35 cellular contexts compared by ENCODE assay signal in genomic region chr3:99475229-99475628, GRCh38.
"Had no signal": no experiment of that assay in that cellular context is flagged by ENCODE, and none has a peak within 500 bp of the region (broad histone marks: within the 10 kb centered on the region; RNA-seq: fewer than 3 reads in every experiment).

No MANE protein-coding gene starts in this region.

- H3K36me3 ChIP-seq: breast epithelium, left ventricle myocardium inferior, ovary, prostate gland, uterus had no signal

- H3K36me3 Mint-ChIP-seq: activated naive CD4-positive, alpha-beta T cell treated with anti-CD3 and anti-CD28 coated beads, Interleukin-2, amount 10 ng/mL, durations not matched to agents 7 days and 5 days; activated naive CD8-positive, alpha-beta T cell treated with anti-CD3 and anti-CD28 coated beads, Interleukin-2, amount 10 ng/mL, durations not matched to agents 7 days and 5 days; immature natural killer cell; natural killer cell treated with Interleukin-12 subunit alpha and Interleukin-12 subunit beta and Interleukin-15 and Interleukin-18, amount 100 ng/mL, for 72 hours; stimulated activated memory B cell treated with anti-CD40 and anti-IgM and Interleukin-4, amounts not matched to agents 10 μg/mL and 1 μg/mL and 100 μg/mL, for 72 hours; type B pancreatic cell had no signal

- H3K4me1 Mint-ChIP-seq: activated naive CD4-positive, alpha-beta T cell treated with anti-CD3 and anti-CD28 coated beads, Interleukin-2, amount 10 ng/mL, durations not matched to agents 7 days and 5 days; activated naive CD8-positive, alpha-beta T cell treated with anti-CD3 and anti-CD28 coated beads, Interleukin-2, amount 10 ng/mL, durations not matched to agents 7 days and 5 days; immature natural killer cell; stimulated activated memory B cell treated with anti-CD40 and anti-IgM and Interleukin-4, amounts not matched to agents 10 μg/mL and 1 μg/mL and 100 μg/mL, for 72 hours; stimulated activated naive CD8-positive, alpha-beta T cell treated with anti-CD3 and anti-CD28 coated beads, Interleukin-15, amount 100 ng/mL, for 72 hours had no signal

- H3K27ac ChIP-seq: breast epithelium, epithelial cell of prostate, left ventricle myocardium inferior, ovary, prostate gland, uterus had no signal

- H3K4me3 Mint-ChIP-seq: activated naive CD4-positive, alpha-beta T cell treated with anti-CD3 and anti-CD28 coated beads, Interleukin-2, amount 10 ng/mL, durations not matched to agents 7 days and 5 days; activated naive CD8-positive, alpha-beta T cell treated with anti-CD3 and anti-CD28 coated beads, Interleukin-2, amount 10 ng/mL, durations not matched to agents 7 days and 5 days; activated T-helper 1 cell treated with anti-CD3 and anti-CD28 coated beads, Interleukin-12 subunit alpha, Interleukin-12 subunit beta, Interleukin-2, Interleukin-4 antibody, amounts not matched to agents 30 ng/mL and 10 ng/mL and 1 ng/mL, durations not matched to agents 14 hours and 24 hours and 36 hours; dendritic cell treated with granulocyte-macrophage colony-stimulating factor and Interleukin-4, amounts not matched to agents 40 ng/mL and 50 ng/mL, for 4 days; immature natural killer cell; natural killer cell treated with Interleukin-12 subunit alpha and Interleukin-12 subunit beta and Interleukin-15 and Interleukin-18, amount 100 ng/mL, for 72 hours; stimulated activated memory B cell treated with anti-CD40 and anti-IgM and Interleukin-4, amounts not matched to agents 10 μg/mL and 1 μg/mL and 100 μg/mL, for 72 hours; stimulated activated naive CD8-positive, alpha-beta T cell treated with anti-CD3 and anti-CD28 coated beads, Interleukin-15, amount 100 ng/mL, for 72 hours; T-helper 2 cell treated with Interferon-gamma antibody and Interleukin-4, amounts not matched to agents 5 μg/mL and 100 μg/mL, for 36 hours; type B pancreatic cell had no signal

- H3K9me3 Mint-ChIP-seq: activated naive CD4-positive, alpha-beta T cell treated with anti-CD3 and anti-CD28 coated beads, Interleukin-2, amount 10 ng/mL, durations not matched to agents 7 days and 5 days; activated T-helper 1 cell treated with anti-CD3 and anti-CD28 coated beads, Interleukin-12 subunit alpha, Interleukin-12 subunit beta, Interleukin-2, Interleukin-4 antibody, amounts not matched to agents 30 ng/mL and 10 ng/mL and 1 ng/mL, durations not matched to agents 14 hours and 24 hours and 36 hours; dendritic cell treated with granulocyte-macrophage colony-stimulating factor and Interleukin-4, amounts not matched to agents 40 ng/mL and 50 ng/mL, for 4 days; natural killer cell treated with Interleukin-12 subunit alpha and Interleukin-12 subunit beta and Interleukin-15 and Interleukin-18, amount 100 ng/mL, for 72 hours; stimulated activated memory B cell treated with anti-CD40 and anti-IgM and Interleukin-4, amounts not matched to agents 10 μg/mL and 1 μg/mL and 100 μg/mL, for 72 hours; stimulated activated naive CD8-positive, alpha-beta T cell treated with anti-CD3 and anti-CD28 coated beads, Interleukin-15, amount 100 ng/mL, for 72 hours; type B pancreatic cell had no signal

- DNase-seq: activated CD4-positive, alpha-beta T cell treated with anti-CD3 and anti-CD28 coated beads for 4 hours; activated CD4-positive, alpha-beta T cell treated with anti-CD3 and anti-CD28 coated beads, Interleukin-2, amount 50 U/mL, for 48 hours; activated CD8-positive, alpha-beta memory T cell treated with anti-CD3 and anti-CD28 coated beads, Interleukin-2, amount 50 U/mL, for 4 hours; activated effector memory CD4-positive, alpha-beta T cell treated with anti-CD3 and anti-CD28 coated beads, Interleukin-2, amount 50 U/mL, for 16 hours; activated naive CD4-positive, alpha-beta T cell treated with anti-CD3 and anti-CD28 coated beads, Interleukin-2, amount 10 ng/mL, durations not matched to agents 7 days and 5 days; activated naive CD8-positive, alpha-beta T cell treated with anti-CD3 and anti-CD28 coated beads, Interleukin-2, amount 10 ng/mL, durations not matched to agents 7 days and 5 days; activated T-cell treated with anti-CD3 and anti-CD28 coated beads, Interleukin-2, amount 50 U/mL, for 1 hour; central memory CD4-positive, alpha-beta T cell; head of caudate nucleus; hypothalamus; immature natural killer cell; kidney glomerular epithelial cell; left ventricle myocardium inferior; mesendoderm; mucosa of descending colon; ovary; retina; small intestine; stimulated activated CD4-positive, alpha-beta T cell treated with anti-CD3 and anti-CD28 coated beads, Interleukin-4, amount 100 ng/mL, for 4 hours; stimulated activated CD8-positive, alpha-beta memory T cell treated with anti-CD3 and anti-CD28 coated beads, Interleukin-4, amount 100 ng/mL, for 48 hours; stimulated activated naive CD8-positive, alpha-beta T cell treated with anti-CD3 and anti-CD28 coated beads, Interleukin-15, amount 100 ng/mL, for 72 hours; substantia nigra; T-helper 1 cell; uterus had no signal

- H3K4me1 ChIP-seq: breast epithelium, prostate gland, uterus had no signal

- H3K9me3 ChIP-seq: ovary, prostate gland, uterus had no signal

- H3K27me3 Mint-ChIP-seq: activated naive CD4-positive, alpha-beta T cell treated with anti-CD3 and anti-CD28 coated beads, Interleukin-2, amount 10 ng/mL, durations not matched to agents 7 days and 5 days; activated naive CD8-positive, alpha-beta T cell treated with anti-CD3 and anti-CD28 coated beads, Interleukin-2, amount 10 ng/mL, durations not matched to agents 7 days and 5 days; dendritic cell treated with granulocyte-macrophage colony-stimulating factor and Interleukin-4, amounts not matched to agents 40 ng/mL and 50 ng/mL, for 4 days; natural killer cell treated with Interleukin-12 subunit alpha and Interleukin-12 subunit beta and Interleukin-15 and Interleukin-18, amount 100 ng/mL, for 72 hours; stimulated activated memory B cell treated with anti-CD40 and anti-IgM and Interleukin-4, amounts not matched to agents 10 μg/mL and 1 μg/mL and 100 μg/mL, for 72 hours; stimulated activated naive CD8-positive, alpha-beta T cell treated with anti-CD3 and anti-CD28 coated beads, Interleukin-15, amount 100 ng/mL, for 72 hours; type B pancreatic cell had no signal

- H3K27me3 ChIP-seq: breast epithelium, ovary, uterus had no signal

- H3K4me3 ChIP-seq: breast epithelium, left ventricle myocardium inferior, lung, mucosa of descending colon, ovary, prostate gland, uterus had no signal

- H3K27ac Mint-ChIP-seq: activated naive CD4-positive, alpha-beta T cell treated with anti-CD3 and anti-CD28 coated beads, Interleukin-2, amount 10 ng/mL, durations not matched to agents 7 days and 5 days; activated naive CD8-positive, alpha-beta T cell treated with anti-CD3 and anti-CD28 coated beads, Interleukin-2, amount 10 ng/mL, durations not matched to agents 7 days and 5 days; activated T-helper 1 cell treated with anti-CD3 and anti-CD28 coated beads, Interleukin-12 subunit alpha, Interleukin-12 subunit beta, Interleukin-2, Interleukin-4 antibody, amounts not matched to agents 30 ng/mL and 10 ng/mL and 1 ng/mL, durations not matched to agents 14 hours and 24 hours and 36 hours; dendritic cell treated with granulocyte-macrophage colony-stimulating factor and Interleukin-4, amounts not matched to agents 40 ng/mL and 50 ng/mL, for 4 days; immature natural killer cell; natural killer cell treated with Interleukin-12 subunit alpha and Interleukin-12 subunit beta and Interleukin-15 and Interleukin-18, amount 100 ng/mL, for 72 hours; stimulated activated memory B cell treated with anti-CD40 and anti-IgM and Interleukin-4, amounts not matched to agents 10 μg/mL and 1 μg/mL and 100 μg/mL, for 72 hours; stimulated activated naive CD8-positive, alpha-beta T cell treated with anti-CD3 and anti-CD28 coated beads, Interleukin-15, amount 100 ng/mL, for 72 hours; T-helper 2 cell treated with Interferon-gamma antibody and Interleukin-4, amounts not matched to agents 5 μg/mL and 100 μg/mL, for 36 hours; type B pancreatic cell had no signal

- ATAC-seq: mucosa of descending colon; natural killer cell treated with Interleukin-12 subunit alpha and Interleukin-12 subunit beta and Interleukin-15 and Interleukin-18, amount 100 ng/mL, for 72 hours; sciatic nerve; stimulated activated memory B cell treated with anti-CD40 and anti-IgM and Interleukin-4, amounts not matched to agents 10 μg/mL and 1 μg/mL and 100 μg/mL, for 72 hours; stimulated activated naive CD8-positive, alpha-beta T cell treated with anti-CD3 and anti-CD28 coated beads, Interleukin-15, amount 100 ng/mL, for 72 hours had no signal
